ENCODE assay signal across 7 cellular contexts in the genomic region with DNA sequence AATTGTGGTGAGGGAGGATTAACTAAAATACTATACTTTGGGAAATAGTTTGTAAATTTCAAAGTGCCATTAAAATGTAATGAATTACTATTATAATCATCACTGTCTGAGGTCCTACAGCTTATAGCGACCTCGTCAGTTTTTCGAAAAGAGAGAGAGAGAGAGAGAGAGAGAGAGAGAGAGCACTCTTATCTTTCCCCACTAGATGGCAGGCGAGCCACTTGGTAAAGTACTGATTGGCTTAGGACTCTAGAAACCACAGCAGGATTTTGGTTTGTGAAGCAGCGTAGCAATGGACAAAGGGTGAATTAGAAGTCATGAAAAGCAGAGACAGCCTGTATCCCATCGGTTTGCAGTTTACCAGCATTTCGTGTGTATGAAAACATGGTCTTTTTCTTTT. TPM values are rescaled to one million over a fixed set of nuclear protein-coding genes. Genes with fewer than 3 reads are reported as not detected.
DNase-seq lines count a peak whose midpoint lies in the region; ATAC-seq, FAIRE-seq and TF ChIP-seq lines count a peak whose summit lies in the region.

No MANE protein-coding gene starts in this region.

- H3K36me3 ChIP-seq in DND-41 (ENCODE audit: insufficient read depth, low read length) (no peaks in the 10 kb centered on the region), RWPE2 (ENCODE audit: low read depth) (no peaks in the 10 kb centered on the region), H1 (ENCODE audit: control insufficient read depth in 2 of 4, insufficient read depth in 4 of 4, low read length in 3 of 4) (no peaks in the 10 kb centered on the region)

- TF ChIP-seq CTCF in DND-41 (IDR thresholded peaks at IDR 0.05; ENCODE audit: borderline replicate concordance, extremely low read depth, low read length, poor library complexity, severe bottlenecking) (peak; percentile 70), RWPE2 (IDR thresholded peaks at IDR 0.05; ENCODE audit: poor library complexity, severe bottlenecking) (peak; percentile 64), H1 (IDR thresholded peaks at IDR 0.05; ENCODE audit: control extremely low read depth in 1 of 3, insufficient read depth in 1 of 3, low read depth in 1 of 3, low read length in 3 of 3) (peak in 2 of 3 experiments; percentile 37 to 60; a peak in 2 of 4 replicates)

- H3K9ac ChIP-seq in DND-41 (ENCODE audit: low read depth, low read length), result no peak overlapping the region
- H3K9ac ChIP-seq in H1 (replicated peaks in 1 of 4; ENCODE audit: extremely low read depth in 1 of 4, low read depth in 3 of 4, low read length in 3 of 4), result no peak overlapping the region

- peak; percentile 30 for DNase-seq in DND-41
- DNase-seq in RWPE2 (ENCODE audit: low spot score), result no peak
- DNase-seq in H1 (ENCODE audit: low read depth in 1 of 2, low spot score in 2 of 2), result peak in 1 of 2 experiments; percentile 49
- DNase-seq in medulla oblongata (ENCODE audit: extremely low spot score), result peak; percentile 82
- DNase-seq in DMS79 (lab: John Stamatoyannopoulos, UW), result no peak

- H3K18ac ChIP-seq in H1 (ENCODE audit: extremely low read depth, low read length), result no peak overlapping the region

- H2AFZ ChIP-seq in DND-41 (ENCODE audit: low read depth, low read length), result no peak overlapping the region
- no peak overlapping the region; the same call in 1 of the 2 replicates for H2AFZ ChIP-seq in H1 (ENCODE audit: low read length)

- no peak overlapping the region for H4K8ac ChIP-seq in H1 (ENCODE audit: extremely low read depth, insufficient read depth, low read length)

- TF ChIP-seq POLR2A in H1 (IDR thresholded peaks at IDR 0.05; ENCODE audit: control extremely low read depth in 1 of 2, low read depth in 2 of 2, low read length in 2 of 2), result no peak

- no peak overlapping the region for H4K5ac ChIP-seq in H1 (ENCODE audit: insufficient read length, low read depth, low read length)

- H3K79me1 ChIP-seq in H1 (ENCODE audit: low read depth, low read length), result no peaks in the 10 kb centered on the region

- no peaks in the 10 kb centered on the region; the same call in 1 of the 2 replicates for H3K23me2 ChIP-seq in H1 (ENCODE audit: low read depth, low read length)

- no peak for TF ChIP-seq EP300 in H1 (IDR thresholded peaks at IDR 0.05; ENCODE audit: borderline replicate concordance in 1 of 2, low read depth in 2 of 2, low read length in 2 of 2)

- H3K27ac ChIP-seq in DND-41 (ENCODE audit: low read length) (no peak overlapping the region), RWPE2 (ENCODE audit: poor library complexity, severe bottlenecking) (no peak overlapping the region), H1 (ENCODE audit: low read depth, low read length) (no peak overlapping the region)

- CTCF ChIA-PET in H1 (lab: Charles Lee; ENCODE audit: partially characterized antibody), result interaction anchor here (0.6 to 1.9 kb wide), 15 partner anchors 10 to 1562 kb away, joined by 3 to 6 read pairs (median 4); no protein-coding TSS in a partner anchor

- H3K27me3 ChIP-seq in DND-41 (ENCODE audit: insufficient read depth, low read length, poor library complexity) (no peaks in the 10 kb centered on the region), RWPE2 (ENCODE audit: insufficient read depth, poor library complexity, severe bottlenecking) (no peaks in the 10 kb centered on the region), H1 (replicated peaks in 1 of 4; ENCODE audit: control insufficient read depth in 3 of 4, extremely low read depth in 1 of 4, insufficient read depth in 3 of 4, low read length in 3 of 4) (peaks cover 0 to 9% (median 2%) of the 10 kb centered on the region in 4 experiments; a peak in 3 of 7 replicates)

- H2BK120ac ChIP-seq in H1 (replicated peaks; ENCODE audit: low read depth, low read length), result no peak overlapping the region

- H3K4me3 ChIP-seq in DND-41 (ENCODE audit: low read depth in 1 of 2, low read length in 2 of 2) (no peak overlapping the region), RWPE2 (ENCODE audit: severe bottlenecking) (no peak overlapping the region), H1 (ENCODE audit: extremely low read depth in 1 of 4, insufficient read depth in 2 of 4, low read depth in 3 of 4, low read length in 4 of 4) (no peak overlapping the region)

- H2BK5ac ChIP-seq in H1 (ENCODE audit: low read depth, low read length), result no peak overlapping the region

- ATAC-seq in DND-41 (ENCODE audit: insufficient read depth, low read depth), result peak; percentile 70; the same call in 2 of the 3 replicates
- peak; percentile 93 for ATAC-seq in GM19351 (IDR thresholded peaks at IDR 0.05; ENCODE audit: unreplicated experiment)
- ATAC-seq in HG03520 (IDR thresholded peaks at IDR 0.05; ENCODE audit: unreplicated experiment), result peak; percentile 88
- peak; percentile 61; the same call in 2 of the 3 replicates for ATAC-seq in RWPE2 (ENCODE audit: low read depth)

- no peak overlapping the region for H2BK15ac ChIP-seq in H1 (ENCODE audit: low read length)

- TF ChIP-seq RAD21 in H1 (IDR thresholded peaks at IDR 0.05 in 1 of 2, conservative IDR thresholded peaks at IDR 0.05 in 1 of 2; ENCODE audit: low read depth in 2 of 2, low read length in 2 of 2), result peak; percentile 56 to 69

- H4K20me1 ChIP-seq in DND-41 (ENCODE audit: insufficient read depth, low read length) (no peaks in the 10 kb centered on the region), H1 (replicated peaks in 1 of 2; ENCODE audit: control insufficient read depth in 1 of 2, insufficient read depth in 2 of 2, low read length in 2 of 2) (no peaks in the 10 kb centered on the region)

- 15% methylated on average over 5 of the region's 7 CpGs; no CpG with 5 or more reads in 1 of the 2 experiments for WGBS in H1 (ENCODE audit: extremely low coverage in 1 of 2, insufficient coverage in 1 of 2, insufficient read length in 1 of 2, insufficient replicate concordance in 2 of 2, low coverage in 1 of 2, low lambda C conversion rate in 2 of 2, missing lambda C conversion rate in 1 of 2), 2 experiments

- H3K4ac ChIP-seq in H1 (replicated peaks; ENCODE audit: insufficient read length, low read depth, low read length), result no peak overlapping the region

- H3K4me1 ChIP-seq in DND-41 (ENCODE audit: insufficient read depth, low read length) (no peaks in the 10 kb centered on the region), RWPE2 (ENCODE audit: insufficient read depth, poor library complexity, severe bottlenecking) (no peaks in the 10 kb centered on the region), H1 (replicated peaks in 1 of 4; ENCODE audit: control insufficient read depth in 3 of 4, insufficient read depth in 4 of 4, low read length in 3 of 4) (no peaks in the 10 kb centered on the region; a peak in 1 of 7 replicates)

- POLR2A ChIA-PET in H1 (lab: Charles Lee; ENCODE audit: partially characterized antibody), result interaction anchor here (0.6 kb wide), 1 partner anchor 1969 kb away, joined by 3 read pairs; no protein-coding TSS in a partner anchor

- H3K9me3 ChIP-seq in DND-41 (ENCODE audit: insufficient read depth, low read length, severe bottlenecking) (no peaks in the 10 kb centered on the region), RWPE2 (ENCODE audit: severe bottlenecking) (no peaks in the 10 kb centered on the region), H1 (ENCODE audit: insufficient read depth in 2 of 2, low read depth in 1 of 2, low read length in 1 of 2) (no peaks in the 10 kb centered on the region)

- peak; percentile 77 for FAIRE-seq in H1 (lab: Jason Lieb, UNC)

- no peak overlapping the region for H2BK20ac ChIP-seq in H1 (ENCODE audit: low read length)

- no peak overlapping the region for H3K56ac ChIP-seq in H1 (replicated peaks; ENCODE audit: insufficient read length, low read depth, low read length)

- H3K23ac ChIP-seq in H1 (ENCODE audit: insufficient read length), result no peak overlapping the region

- H2AK5ac ChIP-seq in H1 (ENCODE audit: low read depth, low read length), result no peak overlapping the region

- H3K79me2 ChIP-seq in DND-41 (ENCODE audit: insufficient read depth, low read length) (no peaks in the 10 kb centered on the region), H1 (ENCODE audit: control insufficient read depth in 1 of 2, insufficient read depth in 2 of 2, low read length in 2 of 2) (no peaks in the 10 kb centered on the region)

- H2BK12ac ChIP-seq in H1 (ENCODE audit: low read depth, low read length), result no peak overlapping the region

- H3K14ac ChIP-seq in H1 (ENCODE audit: insufficient read length), result no peak overlapping the region

- H3K4me2 ChIP-seq in DND-41 (ENCODE audit: insufficient read depth, low read length) (no peak overlapping the region), H1 (ENCODE audit: insufficient read depth in 1 of 2, low read depth in 2 of 2, low read length in 2 of 2) (no peak overlapping the region)

- H4K91ac ChIP-seq in H1 (replicated peaks; ENCODE audit: insufficient read length, low read length), result no peak overlapping the region

TF ChIP-seq in H1, 55 proteins besides CTCF, POLR2A, EP300 and RAD21:
- peak; percentile 95 for TF ChIP-seq JUND (IDR thresholded peaks at IDR 0.05; ENCODE audit: low read length)
- TF ChIP-seq, protein P1, sequence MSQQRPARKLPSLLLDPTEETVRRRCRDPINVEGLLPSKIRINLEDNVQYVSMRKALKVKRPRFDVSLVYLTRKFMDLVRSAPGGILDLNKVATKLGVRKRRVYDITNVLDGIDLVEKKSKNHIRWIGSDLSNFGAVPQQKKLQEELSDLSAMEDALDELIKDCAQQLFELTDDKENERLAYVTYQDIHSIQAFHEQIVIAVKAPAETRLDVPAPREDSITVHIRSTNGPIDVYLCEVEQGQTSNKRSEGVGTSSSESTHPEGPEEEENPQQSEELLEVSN (IDR thresholded peaks at IDR 0.05), result no peak

RNA-seq across cellular contexts. Expression of gene LINC00632, which starts 52.5 kb away (rescaled TPM):
- total RNA-seq in H1 (2021; fragmentation: NEBNext Ultra II Directional; extraction: Animal tissue kit (Norgen Biotek cat#: 25700)), result 85.1 and 89.0 TPM in 2 replicates
- polyA plus RNA-seq in H1 (2011; rRNA removed), result 14.3 and 24.5 TPM in 2 replicates
- 32.6 TPM for polyA plus RNA-seq in H1 (2011; cell fraction: cytosol; rRNA removed)
- polyA plus RNA-seq in H1 (2011; cell fraction: nucleus; rRNA removed), result 20.6 TPM
- polyA plus RNA-seq in H1 (2012, experiment 1 of 2), result 5.7 to 7.0 TPM (median 6.4 TPM) in 4 replicates
- polyA plus RNA-seq in H1 (2012, experiment 2 of 2), result 1.5 TPM
- 11.3 TPM for polyA plus RNA-seq in H1 (2013, experiment 1 of 2)
- 11.8 TPM for polyA plus RNA-seq in H1 (2013, experiment 2 of 2)
- 25.5 and 32.8 TPM in 2 replicates for polyA minus RNA-seq in H1 (2011; rRNA and poly(A)+ RNA removed)
- 18.1 TPM for polyA minus RNA-seq in H1 (2011; cell fraction: cytosol; rRNA and poly(A)+ RNA removed)
- polyA minus RNA-seq in H1 (2011; cell fraction: nucleus; rRNA and poly(A)+ RNA removed), result 50.8 TPM

Comparison
In these comparisons a context has a peak if more than half of its experiments do, and no peak if none do; other contexts are left out.
1. DNase-seq: peak in DND-41 (single experiment) and medulla oblongata (single experiment); none in RWPE2 (single experiment) and DMS79 (single experiment).
2. Peak in every context shown above with its lines, with median percentiles within 50 percentile points of each other: ATAC-seq and CTCF ChIP-seq.